Comparison of ENCODE assay signal across 8 cellular contexts in the genomic region with DNA sequence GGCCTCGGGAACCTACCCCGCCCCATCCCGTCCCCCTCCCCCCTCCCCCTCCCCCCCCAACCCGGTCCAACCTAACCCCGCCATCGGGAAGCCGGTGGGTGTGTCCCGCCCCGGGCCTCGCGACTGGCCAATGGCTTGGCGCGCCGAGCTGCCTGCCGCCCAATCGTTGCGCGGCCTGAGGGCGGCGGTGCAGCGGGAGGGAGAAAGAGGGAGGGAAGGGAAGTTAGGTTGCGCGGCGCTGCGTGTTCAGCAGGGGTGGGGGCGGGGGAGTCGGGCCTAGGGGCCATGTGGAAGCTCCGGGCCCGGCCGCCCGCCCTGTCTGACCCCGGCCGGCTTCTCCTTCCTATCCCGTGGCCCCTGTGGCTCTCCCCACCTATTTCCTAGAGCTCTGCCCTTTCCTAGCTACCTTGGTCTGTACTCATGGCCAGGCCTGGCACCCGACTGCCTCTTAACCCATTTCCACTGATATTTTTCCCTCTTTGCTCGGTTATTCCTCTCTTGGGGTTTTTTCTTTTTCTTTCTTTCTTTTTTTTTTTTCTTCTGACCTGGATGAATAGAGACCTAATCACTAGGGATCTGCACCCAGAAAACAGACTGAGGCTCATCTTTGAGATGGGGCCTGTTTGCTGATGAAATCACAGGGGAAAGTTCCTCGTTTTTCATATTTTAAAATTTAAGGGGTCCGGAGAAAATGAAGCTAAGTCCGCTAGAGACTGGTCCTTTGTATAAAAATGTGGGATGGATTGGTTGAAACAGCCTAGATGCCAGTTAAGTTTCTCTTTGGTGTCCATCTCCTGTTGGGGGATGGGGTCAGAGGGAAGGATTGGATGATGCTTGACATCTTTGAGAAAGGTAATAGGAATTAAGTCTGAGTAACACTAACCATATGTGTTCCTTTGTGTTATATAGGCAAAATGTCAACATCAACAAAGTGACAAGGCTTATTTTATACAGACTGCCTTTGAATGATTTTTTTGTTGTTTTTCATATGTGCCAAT. TPM values are rescaled to one million over a fixed set of nuclear protein-coding genes. Genes with fewer than 3 reads are reported as not detected.
DNase-seq lines count a peak whose midpoint lies in the region; ATAC-seq and TF ChIP-seq lines count a peak whose summit lies in the region.

No MANE protein-coding gene starts in this region.

- peak; percentile 39 for ATAC-seq in GM18861 (IDR thresholded peaks at IDR 0.05; ENCODE audit: unreplicated experiment)
- peak; percentile 43 for ATAC-seq in HG03103 (IDR thresholded peaks at IDR 0.05; ENCODE audit: low read depth, unreplicated experiment)
- ATAC-seq in WTC11, result peak; percentile 46

- TF ChIP-seq CTCF in WTC11 (IDR thresholded peaks at IDR 0.05), result no peak
- no peak for TF ChIP-seq CTCF in cardiac fibroblast (IDR thresholded peaks at IDR 0.05; ENCODE audit: low read depth, low read length)
- TF ChIP-seq CTCF in smooth muscle cell (IDR thresholded peaks at IDR 0.05; ENCODE audit: borderline replicate concordance, insufficient read depth, poor library complexity, severe bottlenecking), result no peak

- DNase-seq in 8988T (peak; percentile 90), NCI-H2196 treated with DMSO at 0.1 percent for 48 hours (lab: John Stamatoyannopoulos, UW; ENCODE audit: unreplicated experiment) (peak; percentile 98), WTC11 (ENCODE audit: low spot score) (peak; percentile 97), cardiac fibroblast (ENCODE audit: low read depth in 2 of 2) (peak; percentile 96 to 99), immature natural killer cell (peak; percentile 84 to 88 (median 86)), smooth muscle cell (lab: John Stamatoyannopoulos, UW; ENCODE audit: unreplicated experiment) (peak; percentile 76)

- 1% methylated on average over 12 of the region's 39 CpGs for WGBS in smooth muscle cell (ENCODE audit: low lambda C conversion rate)

- H3K4me3 Mint-ChIP-seq in WTC11 (peak overlapping the region; percentile 91), immature natural killer cell (peak overlapping the region; percentile 84 to 97 (median 86))

- H3K36me3 ChIP-seq in smooth muscle cell (ENCODE audit: low read depth), result peaks cover 3% of the 10 kb centered on the region

- H3K27me3 Mint-ChIP-seq in WTC11 (ENCODE audit: low read depth) (no peaks in the 10 kb centered on the region; the same call in 1 of the 2 replicates), immature natural killer cell (ENCODE audit: low read depth in 3 of 3) (peaks cover 7 to 14% (median 13%) of the 10 kb centered on the region in 3 donors)

- H3K4me1 ChIP-seq in smooth muscle cell (ENCODE audit: low read depth), result peaks cover 37% of the 10 kb centered on the region

- peak overlapping the region; percentile 70 for H3K9ac ChIP-seq in smooth muscle cell (ENCODE audit: low read depth)

- H3K79me2 ChIP-seq in smooth muscle cell (ENCODE audit: low read depth), result peaks cover 54% of the 10 kb centered on the region

- peak overlapping the region; percentile 84 for H3K4me3 ChIP-seq in cardiac fibroblast (replicated peaks in 1 of 2; ENCODE audit: low read depth in 2 of 2, low read length in 2 of 2)
- H3K4me3 ChIP-seq in smooth muscle cell, result peak overlapping the region; percentile 91

- peak overlapping the region; percentile 86; the same call in 1 of the 2 replicates for H3K27ac Mint-ChIP-seq in WTC11
- peak overlapping the region; percentile 73 to 93 (median 90) for H3K27ac Mint-ChIP-seq in immature natural killer cell

- no peaks in the 10 kb centered on the region for H3K9me3 ChIP-seq in smooth muscle cell (replicated peaks; ENCODE audit: low read depth)

- CTCF ChIA-PET in WTC11 (lab: Charles Lee), result interaction anchor here (0.5 to 2.1 kb wide), 9 partner anchors 13 to 404 kb away, joined by 3 to 12 read pairs (median 4); partner anchors contain the start of gene TBKBP1

- no peaks in the 10 kb centered on the region for H3K27me3 ChIP-seq in smooth muscle cell (ENCODE audit: low read depth)

- H4K20me1 ChIP-seq in smooth muscle cell (ENCODE audit: low read depth), result peaks cover 52% of the 10 kb centered on the region

- no peak overlapping the region for H2AFZ ChIP-seq in smooth muscle cell (ENCODE audit: low read depth)

- peak overlapping the region; percentile 68 for H3K27ac ChIP-seq in smooth muscle cell (ENCODE audit: low read depth)

- H3K36me3 Mint-ChIP-seq in WTC11 (peaks cover 46% of the 10 kb centered on the region), immature natural killer cell (peaks cover 0 to 32% (median 19%) of the 10 kb centered on the region in 3 donors)

- POLR2A ChIA-PET in WTC11 (lab: Charles Lee), result interaction anchor here (0.6 to 2.4 kb wide), 8 partner anchors 12 to 244 kb away, joined by 3 to 15 read pairs (median 3); partner anchors contain the start of genes SCRN2 and TBKBP1

- no peaks in the 10 kb centered on the region for H3K9me3 Mint-ChIP-seq in WTC11
- H3K9me3 Mint-ChIP-seq in immature natural killer cell, result no peaks in the 10 kb centered on the region

- peak overlapping the region; percentile 98 for H3K4me2 ChIP-seq in smooth muscle cell

- H3K4me1 Mint-ChIP-seq in WTC11 (peaks cover 28% of the 10 kb centered on the region), immature natural killer cell (peaks cover 56 to 66% of the 10 kb centered on the region in 2 donors)

- peaks cover 15% of the 10 kb centered on the region for H3F3A ChIP-seq in smooth muscle cell (ENCODE audit: low read depth)

TF ChIP-seq in WTC11, 78 proteins besides CTCF, POLR2A, EP300 and RAD21 (continues in another document):
- TF ChIP-seq HMGA2 (CRISPR knock-in tag; IDR thresholded peaks at IDR 0.05) (no peak), MAX (CRISPR knock-in tag; IDR thresholded peaks at IDR 0.05) (peak; percentile 83), NR2C2 (CRISPR knock-in tag; IDR thresholded peaks at IDR 0.05) (no peak), HMGXB4 (CRISPR knock-in tag; IDR thresholded peaks at IDR 0.05) (0 out of 2 replicates have a peak, but pooled peaks have one; percentile 15), CREM (CRISPR knock-in tag; IDR thresholded peaks at IDR 0.05) (no peak), FOXJ3 (CRISPR knock-in tag; IDR thresholded peaks at IDR 0.05; ENCODE audit: borderline replicate concordance) (no peak), JUN (CRISPR knock-in tag; IDR thresholded peaks at IDR 0.05) (no peak), SMAD3 (CRISPR knock-in tag; IDR thresholded peaks at IDR 0.05; ENCODE audit: borderline replicate concordance) (no peak)
- TF ChIP-seq, protein P1, sequence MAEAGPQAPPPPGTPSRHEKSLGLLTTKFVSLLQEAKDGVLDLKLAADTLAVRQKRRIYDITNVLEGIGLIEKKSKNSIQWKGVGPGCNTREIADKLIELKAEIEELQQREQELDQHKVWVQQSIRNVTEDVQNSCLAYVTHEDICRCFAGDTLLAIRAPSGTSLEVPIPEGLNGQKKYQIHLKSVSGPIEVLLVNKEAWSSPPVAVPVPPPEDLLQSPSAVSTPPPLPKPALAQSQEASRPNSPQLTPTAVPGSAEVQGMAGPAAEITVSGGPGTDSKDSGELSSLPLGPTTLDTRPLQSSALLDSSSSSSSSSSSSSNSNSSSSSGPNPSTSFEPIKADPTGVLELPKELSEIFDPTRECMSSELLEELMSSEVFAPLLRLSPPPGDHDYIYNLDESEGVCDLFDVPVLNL (CRISPR knock-in tag; IDR thresholded peaks at IDR 0.05; ENCODE audit: borderline replicate concordance, low read depth), result no peak
- TF ChIP-seq, protein P2, sequence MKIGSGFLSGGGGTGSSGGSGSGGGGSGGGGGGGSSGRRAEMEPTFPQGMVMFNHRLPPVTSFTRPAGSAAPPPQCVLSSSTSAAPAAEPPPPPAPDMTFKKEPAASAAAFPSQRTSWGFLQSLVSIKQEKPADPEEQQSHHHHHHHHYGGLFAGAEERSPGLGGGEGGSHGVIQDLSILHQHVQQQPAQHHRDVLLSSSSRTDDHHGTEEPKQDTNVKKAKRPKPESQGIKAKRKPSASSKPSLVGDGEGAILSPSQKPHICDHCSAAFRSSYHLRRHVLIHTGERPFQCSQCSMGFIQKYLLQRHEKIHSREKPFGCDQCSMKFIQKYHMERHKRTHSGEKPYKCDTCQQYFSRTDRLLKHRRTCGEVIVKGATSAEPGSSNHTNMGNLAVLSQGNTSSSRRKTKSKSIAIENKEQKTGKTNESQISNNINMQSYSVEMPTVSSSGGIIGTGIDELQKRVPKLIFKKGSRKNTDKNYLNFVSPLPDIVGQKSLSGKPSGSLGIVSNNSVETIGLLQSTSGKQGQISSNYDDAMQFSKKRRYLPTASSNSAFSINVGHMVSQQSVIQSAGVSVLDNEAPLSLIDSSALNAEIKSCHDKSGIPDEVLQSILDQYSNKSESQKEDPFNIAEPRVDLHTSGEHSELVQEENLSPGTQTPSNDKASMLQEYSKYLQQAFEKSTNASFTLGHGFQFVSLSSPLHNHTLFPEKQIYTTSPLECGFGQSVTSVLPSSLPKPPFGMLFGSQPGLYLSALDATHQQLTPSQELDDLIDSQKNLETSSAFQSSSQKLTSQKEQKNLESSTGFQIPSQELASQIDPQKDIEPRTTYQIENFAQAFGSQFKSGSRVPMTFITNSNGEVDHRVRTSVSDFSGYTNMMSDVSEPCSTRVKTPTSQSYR (CRISPR knock-in tag; IDR thresholded peaks at IDR 0.05), result peak; percentile 38; the same call in 1 of the 2 replicates

RNA-seq across cellular contexts. Expression of gene KPNB1, which starts 1.1 kb away (rescaled TPM):
- total RNA-seq in WTC11 (2021) (437 to 506 TPM (median 452 TPM) in 3 replicates), smooth muscle cell (242 and 245 TPM in 2 replicates)
- polyA plus RNA-seq in immature natural killer cell (10 to 100 TPM; 15.8 to 27.9 (median 17.3) TPM), smooth muscle cell (78.8 and 83.0 TPM in 2 replicates)

RNA-seq across cellular contexts. Expression of gene TBKBP1, which starts 43.1 kb away (rescaled TPM):
- total RNA-seq in WTC11 (2021) (14.7 to 17.4 TPM (median 15.8 TPM) in 3 replicates), smooth muscle cell (5.8 and 17.5 TPM in 2 replicates)
- polyA plus RNA-seq in immature natural killer cell (1 to 10 TPM; 1.3 to 2.3 (median 2.2) TPM), smooth muscle cell (7.7 and 8.3 TPM in 2 replicates)

Comparison
In these comparisons a context has a peak if more than half of its experiments do, and no peak if none do; other contexts are left out.
1. Peak in every context shown above with its lines: DNase-seq, ATAC-seq, H3K4me3 ChIP-seq and H3K27ac ChIP-seq.